Comparison of ENCODE assay signal across 14 cellular contexts in genomic region chr4:6446538-6447451, GRCh38. TPM values are rescaled to one million over a fixed set of nuclear protein-coding genes. Genes with fewer than 3 reads are reported as not detected.
DNase-seq lines count a peak whose midpoint lies in the region; ATAC-seq and TF ChIP-seq lines count a peak whose summit lies in the region.
"Had no signal": no experiment of that assay in that cellular context is flagged by ENCODE, and none has a peak within 500 bp of the region (broad histone marks: within the 10 kb centered on the region; RNA-seq: fewer than 3 reads in every experiment).

No MANE protein-coding gene starts in this region.

- peaks cover 47% of the 10 kb centered on the region for H3K4me1 Mint-ChIP-seq in nephron progenitor cell

- CTCF ChIA-PET in A673 (lab: Charles Lee) = no interaction called here

- H3K27me3 ChIP-seq in esophagus (ENCODE audit: control insufficient read depth in 1 of 2, insufficient read depth in 2 of 2, low read length in 2 of 2) = no peaks in the 10 kb centered on the region
- H3K27me3 ChIP-seq in A673 (replicated peaks; ENCODE audit: insufficient read depth, low read depth, low read length, poor library complexity) = peaks cover 87% of the 10 kb centered on the region
- H3K27me3 ChIP-seq: SJSA1 had no signal

- no TSS peak for BruUV-seq in A673 (replicated peaks; lab: Mats Ljungman, UMichigan)

- H3K27ac Mint-ChIP-seq in nephron progenitor cell = no peak overlapping the region

- no peak for ATAC-seq in HG03354 (IDR thresholded peaks at IDR 0.05; ENCODE audit: poor library complexity, severe bottlenecking, unreplicated experiment)

- DNase-seq in Ammon's horn (ENCODE audit: low spot score) = peak; percentile 77
- peak; percentile 17 for DNase-seq in NCI-H1694 treated with DMSO at 0.1 percent for 48 hours (lab: John Stamatoyannopoulos, UW)
- DNase-seq in nephron progenitor cell = peak; percentile 30
- DNase-seq in glomerular visceral epithelial cell (ENCODE audit: extremely low spot score) = no peak
- DNase-seq in A673 (ENCODE audit: low spot score) = no peak
- no peak for DNase-seq in dedifferentiated amniotic fluid mesenchymal stem cell (ENCODE audit: extremely low spot score)
- DNase-seq: activated CD8-positive, alpha-beta memory T cell treated with anti-CD3 and anti-CD28 coated beads for 24 hours; activated naive CD4-positive, alpha-beta T cell; central memory CD4-positive, alpha-beta T cell; NCI-H2081 treated with DMSO at 0.1 percent for 48 hours; NK-92 treated with Interleukin-12 subunit alpha and Interleukin-12 subunit beta, amount 100 ng/mL, for 24 hours had no signal

- no peaks in the 10 kb centered on the region for H3K9me3 Mint-ChIP-seq in nephron progenitor cell

- no peak overlapping the region for H3K4me3 ChIP-seq in esophagus (ENCODE audit: low read depth in 1 of 2, low read length in 2 of 2)
- H3K4me3 ChIP-seq in A673 (ENCODE audit: low read depth, low read length, poor library complexity, severe bottlenecking) = no peak overlapping the region
- H3K4me3 ChIP-seq: SJSA1 had no signal

- H3K27ac ChIP-seq in esophagus (ENCODE audit: low read depth in 2 of 2, low read length in 1 of 2) = peak overlapping the region; percentile 29 to 89
- no peak overlapping the region for H3K27ac ChIP-seq in A673 (ENCODE audit: low read depth, low read length, poor library complexity, severe bottlenecking)
- H3K27ac ChIP-seq: SJSA1 had no signal

- 29 to 30% methylated on average over 22 of the region's 22 CpGs for WGBS in esophagus, 2 donors

- H3K4me1 ChIP-seq in esophagus (ENCODE audit: control insufficient read depth in 2 of 2, insufficient read depth in 2 of 2, low read length in 1 of 2) = peaks cover 4 to 29% of the 10 kb centered on the region in 2 donors
- H3K4me1 ChIP-seq in A673 (ENCODE audit: insufficient read depth, low read length, poor library complexity, severe bottlenecking) = no peaks in the 10 kb centered on the region
- H3K4me1 ChIP-seq: SJSA1 had no signal

- H3K27me3 Mint-ChIP-seq in nephron progenitor cell (ENCODE audit: low read depth, poor library complexity) = peaks cover 20% of the 10 kb centered on the region

- peak overlapping the region; percentile 58 for H3K4me3 Mint-ChIP-seq in nephron progenitor cell

- POLR2A ChIA-PET in A673 (lab: Charles Lee; ENCODE audit: low non-redundant PET) = no interaction called here

- H3K36me3 Mint-ChIP-seq in nephron progenitor cell (ENCODE audit: low read depth) = no peaks in the 10 kb centered on the region

- H3K36me3 ChIP-seq in esophagus (ENCODE audit: control insufficient read depth in 2 of 2, insufficient read depth in 2 of 2, low read length in 1 of 2) (no peaks in the 10 kb centered on the region), A673 (ENCODE audit: insufficient read depth, low read length, poor library complexity, severe bottlenecking) (no peaks in the 10 kb centered on the region)
- H3K36me3 ChIP-seq: SJSA1 had no signal

- intact Hi-C loops in A673 (cut with micrococcal nuclease; ENCODE audit: unreplicated experiment) = no loop called here

- H3K9me3 ChIP-seq in esophagus (ENCODE audit: control insufficient read depth in 2 of 2, insufficient read depth in 1 of 2, low read depth in 1 of 2, low read length in 1 of 2) (no peaks in the 10 kb centered on the region), A673 (ENCODE audit: low read depth, low read length, poor library complexity, severe bottlenecking) (no peaks in the 10 kb centered on the region)
- H3K9me3 ChIP-seq: SJSA1 had no signal

- TF ChIP-seq CTCF in nephron progenitor cell (IDR thresholded peaks at IDR 0.05) = no peak
- no peak for TF ChIP-seq CTCF in A673 (conservative IDR thresholded peaks at IDR 0.05; ENCODE audit: low read depth, low read length)

RNA-seq across cellular contexts. Expression of gene PPP2R2C, which starts 25.6 kb away (rescaled TPM):
- 10 to 100 TPM; 23.2 to 26.7 TPM for polyA plus RNA-seq in esophagus
- 0.20 TPM in 1 of 2 replicates, not detected in the other for total RNA-seq in A673 (2021)
- total RNA-seq: SJSA1 had no signal

Comparison
In these comparisons a context has a peak if more than half of its experiments do, and no peak if none do; other contexts are left out.
1. DNase-seq: peak in Ammon's horn (single experiment), NCI-H1694 treated with DMSO at 0.1 percent for 48 hours (single experiment) and nephron progenitor cell (single experiment); none in glomerular visceral epithelial cell (single experiment), A673 (single experiment) and dedifferentiated amniotic fluid mesenchymal stem cell (single experiment).